Comparison of ENCODE assay signal across 12 cellular contexts in genomic region chr1:25432749-25433388, GRCh38. TPM values are rescaled to one million over a fixed set of nuclear protein-coding genes. Genes with fewer than 3 reads are reported as not detected.
DNase-seq lines count a peak whose midpoint lies in the region; ATAC-seq and TF ChIP-seq lines count a peak whose summit lies in the region.
"Had no signal": no experiment of that assay in that cellular context is flagged by ENCODE, and none has a peak within 500 bp of the region (broad histone marks: within the 10 kb centered on the region; RNA-seq: fewer than 3 reads in every experiment).

No MANE protein-coding gene starts in this region.

- DNase-seq in stimulated activated naive CD8-positive, alpha-beta T cell treated with anti-CD3 and anti-CD28 coated beads, Interleukin-15, Interleukin-2, amounts not matched to agents 100 U/mL and 50 U/mL, for 24 hours: no peak
- no peak for DNase-seq in activated naive CD8-positive, alpha-beta T cell treated with anti-CD3 and anti-CD28 coated beads for 36 hours
- DNase-seq in mesothelial cell of epicardium (ENCODE audit: low spot score in 2 of 2, unreplicated experiment in 2 of 2): no peak
- no peak for DNase-seq in GDM1 (lab: John Stamatoyannopoulos, UW)
- no peak for DNase-seq in SJCRH30
- no peak for DNase-seq in NCI-H2227 treated with DMSO at 0.1 percent for 48 hours (lab: John Stamatoyannopoulos, UW)
- DNase-seq: effector CD8-positive, alpha-beta T cell; HCEC 1CT; NCI-H1694 had no signal

- H3K36me3 Mint-ChIP-seq in stimulated activated naive CD8-positive, alpha-beta T cell treated with anti-CD3 and anti-CD28 coated beads, Interleukin-15, Interleukin-2, amounts not matched to agents 100 ng/mL and 50 ng/mL, for 24 hours (ENCODE audit: low read depth): no peaks in the 10 kb centered on the region
- peaks cover 1% of the 10 kb centered on the region for H3K36me3 Mint-ChIP-seq in activated naive CD8-positive, alpha-beta T cell treated with anti-CD3 and anti-CD28 coated beads for 36 hours
- H3K36me3 Mint-ChIP-seq in mesothelial cell of epicardium: no peaks in the 10 kb centered on the region

- no peak overlapping the region for H3K27ac Mint-ChIP-seq in stimulated activated naive CD8-positive, alpha-beta T cell treated with anti-CD3 and anti-CD28 coated beads, Interleukin-15, Interleukin-2, amounts not matched to agents 100 ng/mL and 50 ng/mL, for 24 hours
- H3K27ac Mint-ChIP-seq in activated naive CD8-positive, alpha-beta T cell treated with anti-CD3 and anti-CD28 coated beads for 36 hours: no peak overlapping the region
- no peak overlapping the region for H3K27ac Mint-ChIP-seq in mesothelial cell of epicardium

- no peaks in the 10 kb centered on the region for H3K27me3 Mint-ChIP-seq in stimulated activated naive CD8-positive, alpha-beta T cell treated with anti-CD3 and anti-CD28 coated beads, Interleukin-15, Interleukin-2, amounts not matched to agents 100 ng/mL and 50 ng/mL, for 24 hours
- no peaks in the 10 kb centered on the region for H3K27me3 Mint-ChIP-seq in activated naive CD8-positive, alpha-beta T cell treated with anti-CD3 and anti-CD28 coated beads for 36 hours
- no peaks in the 10 kb centered on the region for H3K27me3 Mint-ChIP-seq in mesothelial cell of epicardium (ENCODE audit: low read depth)

- H3K9me3 ChIP-seq in SJCRH30 (replicated peaks): no peaks in the 10 kb centered on the region
- H3K9me3 ChIP-seq: SJSA1 had no signal

- peak overlapping the region; percentile 87 for H3K4me3 Mint-ChIP-seq in stimulated activated naive CD8-positive, alpha-beta T cell treated with anti-CD3 and anti-CD28 coated beads, Interleukin-15, Interleukin-2, amounts not matched to agents 100 ng/mL and 50 ng/mL, for 24 hours
- peak overlapping the region; percentile 87 for H3K4me3 Mint-ChIP-seq in activated naive CD8-positive, alpha-beta T cell treated with anti-CD3 and anti-CD28 coated beads for 36 hours
- peak overlapping the region; percentile 87 for H3K4me3 Mint-ChIP-seq in mesothelial cell of epicardium

- H3K27ac ChIP-seq in SJCRH30: no peak overlapping the region
- H3K27ac ChIP-seq: SJSA1 had no signal

- no peak for ATAC-seq in stimulated activated naive CD8-positive, alpha-beta T cell treated with anti-CD3 and anti-CD28 coated beads, Interleukin-15, Interleukin-2, amounts not matched to agents 100 U/mL and 50 U/mL, for 24 hours
- ATAC-seq in HG02588 (IDR thresholded peaks at IDR 0.05; ENCODE audit: unreplicated experiment): no peak

- peaks cover 59% of the 10 kb centered on the region for H3K4me1 Mint-ChIP-seq in stimulated activated naive CD8-positive, alpha-beta T cell treated with anti-CD3 and anti-CD28 coated beads, Interleukin-15, Interleukin-2, amounts not matched to agents 100 ng/mL and 50 ng/mL, for 24 hours (ENCODE audit: low read depth)
- peaks cover 58% of the 10 kb centered on the region for H3K4me1 Mint-ChIP-seq in activated naive CD8-positive, alpha-beta T cell treated with anti-CD3 and anti-CD28 coated beads for 36 hours
- peaks cover 58% of the 10 kb centered on the region for H3K4me1 Mint-ChIP-seq in mesothelial cell of epicardium

- no peak for TF ChIP-seq CTCF in mesothelial cell of epicardium (IDR thresholded peaks at IDR 0.05; ENCODE audit: unreplicated experiment)

- H3K4me1 ChIP-seq in SJCRH30: peaks cover 15% of the 10 kb centered on the region

- no peaks in the 10 kb centered on the region for H3K9me3 Mint-ChIP-seq in stimulated activated naive CD8-positive, alpha-beta T cell treated with anti-CD3 and anti-CD28 coated beads, Interleukin-15, Interleukin-2, amounts not matched to agents 100 ng/mL and 50 ng/mL, for 24 hours
- no peaks in the 10 kb centered on the region for H3K9me3 Mint-ChIP-seq in activated naive CD8-positive, alpha-beta T cell treated with anti-CD3 and anti-CD28 coated beads for 36 hours
- no peaks in the 10 kb centered on the region for H3K9me3 Mint-ChIP-seq in mesothelial cell of epicardium

- no peaks in the 10 kb centered on the region for H3K27me3 ChIP-seq in SJCRH30
- H3K27me3 ChIP-seq: SJSA1 had no signal

- peaks cover 4% of the 10 kb centered on the region; the same call in 1 of the 2 replicates for H3K36me3 ChIP-seq in SJCRH30

- H3K4me3 ChIP-seq in SJCRH30: no peak overlapping the region

RNA-seq across cellular contexts. Expression of gene MACO1, which starts 2.2 kb away (rescaled TPM):
- total RNA-seq in activated naive CD8-positive, alpha-beta T cell treated with anti-CD3 and anti-CD28 coated beads for 36 hours: 10 to 100 TPM; 19.8 to 20.9 TPM
- total RNA-seq in mesothelial cell of epicardium: 26.9 to 27.9 TPM (median 27.3 TPM) in 3 replicates
- total RNA-seq in SJCRH30 (2014; rRNA removed; shearing (Covaris generic)): 17.3 and 17.5 TPM in 2 replicates

RNA-seq across cellular contexts. Expression of gene RHCE, which starts 12.2 kb away (rescaled TPM):
- under 1 TPM; 0.29 to 0.32 TPM for total RNA-seq in activated naive CD8-positive, alpha-beta T cell treated with anti-CD3 and anti-CD28 coated beads for 36 hours
- total RNA-seq in mesothelial cell of epicardium: 0.72 to 0.86 TPM (median 0.75 TPM) in 3 replicates
- total RNA-seq in SJCRH30 (2014; rRNA removed; shearing (Covaris generic)): 0.18 and 0.28 TPM in 2 replicates
